17 cellular contexts compared by ENCODE assay signal in the genomic region with DNA sequence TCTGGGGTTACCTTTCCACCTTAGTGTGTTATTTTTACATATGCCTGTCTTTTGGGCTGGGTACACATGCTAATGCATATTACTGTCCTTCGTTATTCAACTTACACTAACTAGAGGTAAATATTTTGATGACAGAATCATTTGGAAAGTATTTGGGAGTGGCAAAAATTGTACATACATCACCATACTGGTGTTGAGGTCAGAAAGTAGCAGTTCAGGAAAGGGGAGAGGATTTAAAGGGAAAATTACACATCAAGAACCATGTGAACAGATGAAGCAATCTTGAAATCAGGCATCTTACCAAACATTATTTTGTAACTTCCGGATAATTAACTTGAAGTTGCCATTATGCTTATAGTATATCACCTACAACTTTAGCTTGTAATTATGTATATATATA.
"Had no signal": no experiment of that assay in that cellular context is flagged by ENCODE, and none has a peak within 500 bp of the region (broad histone marks: within the 10 kb centered on the region; RNA-seq: fewer than 3 reads in every experiment).

No MANE protein-coding gene starts in this region.

- H3K4me1 ChIP-seq: gastroesophageal sphincter, neural progenitor cell, psoas muscle, sigmoid colon, upper lobe of right lung had no signal

- H3K4me3 ChIP-seq: gastroesophageal sphincter, heart right ventricle, neural progenitor cell, psoas muscle, sigmoid colon, upper lobe of right lung had no signal

- H3K9ac ChIP-seq: neural progenitor cell had no signal

- H3K27me3 ChIP-seq: brain microvascular endothelial cell, gastroesophageal sphincter, heart right ventricle, neural progenitor cell, sigmoid colon, upper lobe of right lung had no signal

- H3K9me3 ChIP-seq: gastroesophageal sphincter, heart right ventricle, psoas muscle, sigmoid colon, upper lobe of right lung had no signal

- DNase-seq: activated CD4-positive, alpha-beta T cell treated with anti-CD3 and anti-CD28 coated beads, Interleukin-2, amount 10 ng/mL, durations not matched to agents 7 days and 5 days; activated CD4-positive, CD25-positive, alpha-beta regulatory T cell; activated CD8-positive, alpha-beta memory T cell treated with anti-CD3 and anti-CD28 coated beads for 24 hours; activated naive CD8-positive, alpha-beta T cell treated with anti-CD3 and anti-CD28 coated beads for 36 hours; anterior cingulate cortex; brain microvascular endothelial cell; erythroblast; heart right ventricle; islet precursor cell; naive B cell; psoas muscle; sigmoid colon; stimulated activated CD4-positive, alpha-beta T cell treated with anti-CD3 and anti-CD28 coated beads, Interleukin-1b, Interleukin-23, amount 100 ng/mL, for 48 hours; stimulated activated naive CD8-positive, alpha-beta T cell treated with anti-CD3 and anti-CD28 coated beads, Interleukin-15, amount 100 ng/mL, for 72 hours; upper lobe of right lung had no signal

- H3K36me3 ChIP-seq: brain microvascular endothelial cell, gastroesophageal sphincter, heart right ventricle, neural progenitor cell, sigmoid colon, upper lobe of right lung had no signal
